In the genomic region with DNA sequence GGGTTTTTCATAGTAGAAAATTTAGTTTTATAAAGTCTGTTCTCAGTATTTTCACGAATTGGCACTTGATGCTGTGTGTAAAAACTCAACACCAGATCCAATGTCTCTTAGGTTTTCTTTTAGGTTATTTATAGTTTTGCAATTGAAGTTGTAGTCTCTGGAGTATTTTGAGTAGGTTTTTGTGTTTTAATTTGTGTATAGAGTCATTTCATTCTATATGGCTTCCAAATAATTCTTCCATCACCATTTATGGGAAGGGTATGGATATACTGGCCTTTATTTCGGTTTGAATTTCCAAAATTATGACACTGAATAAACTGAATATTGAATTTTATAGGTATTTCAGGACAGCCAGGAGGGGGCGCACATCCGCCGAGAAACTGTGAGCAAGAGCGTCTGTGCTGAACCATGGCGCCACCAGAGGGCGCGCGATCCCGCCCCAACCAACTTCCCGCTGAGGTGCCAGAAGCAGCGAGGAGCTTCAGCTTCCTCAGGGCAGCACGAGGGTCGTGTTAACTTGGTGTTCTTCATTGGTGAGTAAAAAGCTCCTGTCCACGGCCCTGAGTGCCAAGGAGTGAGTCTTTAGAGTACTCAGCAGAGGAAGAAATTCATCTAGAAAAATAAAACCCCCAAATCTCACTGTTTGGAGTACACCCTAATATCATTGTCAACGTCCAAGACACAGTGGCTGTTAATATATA, we compare ENCODE assay signal across 8 cellular contexts.
DNase-seq lines count a peak whose midpoint lies in the region; FAIRE-seq and TF ChIP-seq lines count a peak whose summit lies in the region.
"Not testable (repeated sequence)": the region's sequence is repeated elsewhere in the genome, so short reads cannot be mapped to it uniquely, and the experiment has no call there.

No MANE protein-coding gene starts in this region.

- H3K4me2 ChIP-seq in keratinocyte (ENCODE audit: control insufficient read depth, extremely low read depth, insufficient read depth, low read depth, low read length), result not testable (repeated sequence)

- dilution Hi-C loops in keratinocyte (cut with MboI; ENCODE audit: extremely low pct_ligation_motif_present, low sequenced_read_pairs), result not testable (repeated sequence)

- not testable (repeated sequence) for H3K9ac ChIP-seq in keratinocyte (ENCODE audit: control insufficient read depth, extremely low read depth, insufficient read depth, low read length)

- not testable (repeated sequence) for H3K4me1 Mint-ChIP-seq in T-helper 2 cell treated with Interferon-gamma antibody and Interleukin-4, amounts not matched to agents 5 μg/mL and 100 μg/mL, for 36 hours (ENCODE audit: low read depth); activated T-helper 2 cell treated with anti-CD3 and anti-CD28 coated beads, Interferon-gamma antibody, Interleukin-2, Interleukin-4, amounts not matched to agents 10 μg/mL and 5 μg/mL and 100 μg/mL, durations not matched to agents 14 hours and 24 hours and 36 hours (ENCODE audit: low read depth)

- H4K20me1 ChIP-seq in keratinocyte (ENCODE audit: control insufficient read depth, extremely low read depth, insufficient read depth, low read length), result not testable (repeated sequence)

- H3K36me3 Mint-ChIP-seq in T-helper 2 cell treated with Interferon-gamma antibody and Interleukin-4, amounts not matched to agents 5 μg/mL and 100 μg/mL, for 36 hours (ENCODE audit: low read depth); activated T-helper 2 cell treated with anti-CD3 and anti-CD28 coated beads, Interferon-gamma antibody, Interleukin-2, Interleukin-4, amounts not matched to agents 10 μg/mL and 5 μg/mL and 100 μg/mL, durations not matched to agents 14 hours and 24 hours and 36 hours (ENCODE audit: low read depth): not testable (repeated sequence)

- H3K27me3 ChIP-seq in HL-60 (ENCODE audit: insufficient read depth, poor library complexity, severe bottlenecking); effector memory CD4-positive, alpha-beta T cell (replicated peaks; ENCODE audit: control insufficient read depth, insufficient read depth, low read length, poor library complexity, severe bottlenecking); keratinocyte (ENCODE audit: control insufficient read depth, extremely low read depth, insufficient read depth, low read length): not testable (repeated sequence)

- not testable (repeated sequence) for H3K9me1 ChIP-seq in keratinocyte (ENCODE audit: control insufficient read depth, extremely low read depth, insufficient read depth, low read length)

- not testable (repeated sequence) for H3K79me2 ChIP-seq in keratinocyte (ENCODE audit: control insufficient read depth, insufficient read depth, low read length)

- intact Hi-C loops in activated T-helper 2 cell treated with anti-CD3 and anti-CD28 coated beads, Interferon-gamma antibody, Interleukin-2, Interleukin-4, amounts not matched to agents 10 μg/mL and 5 μg/mL and 100 μg/mL, durations not matched to agents 14 hours and 24 hours and 36 hours (cut with micrococcal nuclease); posterior vena cava (cut with DNase I): not testable (repeated sequence)

- H3K4me3 Mint-ChIP-seq in T-helper 2 cell treated with Interferon-gamma antibody and Interleukin-4, amounts not matched to agents 5 μg/mL and 100 μg/mL, for 36 hours; activated T-helper 2 cell treated with anti-CD3 and anti-CD28 coated beads, Interferon-gamma antibody, Interleukin-2, Interleukin-4, amounts not matched to agents 10 μg/mL and 5 μg/mL and 100 μg/mL, durations not matched to agents 14 hours and 24 hours and 36 hours (ENCODE audit: low read depth): not testable (repeated sequence)

- not testable (repeated sequence) for H3K27ac Mint-ChIP-seq in T-helper 2 cell treated with Interferon-gamma antibody and Interleukin-4, amounts not matched to agents 5 μg/mL and 100 μg/mL, for 36 hours; activated T-helper 2 cell treated with anti-CD3 and anti-CD28 coated beads, Interferon-gamma antibody, Interleukin-2, Interleukin-4, amounts not matched to agents 10 μg/mL and 5 μg/mL and 100 μg/mL, durations not matched to agents 14 hours and 24 hours and 36 hours

- not testable (repeated sequence) for FAIRE-seq in keratinocyte (lab: Jason Lieb, UNC)

- H2AFZ ChIP-seq in keratinocyte (ENCODE audit: control insufficient read depth, low read length), result not testable (repeated sequence)

- H3K27me3 Mint-ChIP-seq in T-helper 2 cell treated with Interferon-gamma antibody and Interleukin-4, amounts not matched to agents 5 μg/mL and 100 μg/mL, for 36 hours (ENCODE audit: low read depth); activated T-helper 2 cell treated with anti-CD3 and anti-CD28 coated beads, Interferon-gamma antibody, Interleukin-2, Interleukin-4, amounts not matched to agents 10 μg/mL and 5 μg/mL and 100 μg/mL, durations not matched to agents 14 hours and 24 hours and 36 hours (ENCODE audit: low read depth): not testable (repeated sequence)

- not testable (repeated sequence) for H3K36me3 ChIP-seq in effector memory CD4-positive, alpha-beta T cell (ENCODE audit: control insufficient read depth, insufficient read depth, low read length); keratinocyte (ENCODE audit: control insufficient read depth in 2 of 2, extremely low read depth in 1 of 2, insufficient read depth in 2 of 2, low read length in 2 of 2)

- not testable (repeated sequence) for H3K4me1 ChIP-seq in effector memory CD4-positive, alpha-beta T cell (ENCODE audit: control insufficient read depth, insufficient read depth, low read length, poor library complexity, severe bottlenecking); keratinocyte (ENCODE audit: control insufficient read depth, extremely low read depth, insufficient read depth, low read length)

- TF ChIP-seq CTCF in HL-60 (IDR thresholded peaks at IDR 0.05; ENCODE audit: insufficient read depth, low read length), result not testable (repeated sequence)
- TF ChIP-seq CTCF in keratinocyte (optimal IDR thresholded peaks at IDR 0.05 in 1 of 3, IDR thresholded peaks at IDR 0.05 in 1 of 3, conservative IDR thresholded peaks at IDR 0.05 in 1 of 3; ENCODE audit: extremely low read depth in 1 of 3, insufficient read depth in 2 of 3, low read length in 3 of 3), result peak in 2 of 3 experiments; percentile 48 to 49

- H3K9me3 Mint-ChIP-seq in T-helper 2 cell treated with Interferon-gamma antibody and Interleukin-4, amounts not matched to agents 5 μg/mL and 100 μg/mL, for 36 hours; activated T-helper 2 cell treated with anti-CD3 and anti-CD28 coated beads, Interferon-gamma antibody, Interleukin-2, Interleukin-4, amounts not matched to agents 10 μg/mL and 5 μg/mL and 100 μg/mL, durations not matched to agents 14 hours and 24 hours and 36 hours: not testable (repeated sequence)

- not testable (repeated sequence) for H3K27ac ChIP-seq in HL-60 (replicated peaks); effector memory CD4-positive, alpha-beta T cell (ENCODE audit: insufficient read depth, low read length, poor library complexity, severe bottlenecking); keratinocyte (ENCODE audit: control insufficient read depth, insufficient read depth, low read length)

- H3K9me3 ChIP-seq in effector memory CD4-positive, alpha-beta T cell (ENCODE audit: control insufficient read depth, low read length); keratinocyte (ENCODE audit: control insufficient read depth, low read depth, low read length): not testable (repeated sequence)

- peak; percentile 46 for DNase-seq in CD1c-positive myeloid dendritic cell (ENCODE audit: extremely low spot score)
- peak; percentile 26 to 59 for DNase-seq in HL-60 (ENCODE audit: low read depth in 1 of 2, low spot score in 1 of 2)
- DNase-seq in T-helper 2 cell treated with Interferon-gamma antibody and Interleukin-4, amounts not matched to agents 5 μg/mL and 100 μg/mL, for 36 hours (ENCODE audit: low spot score), result peak; percentile 64
- DNase-seq in activated T-helper 2 cell treated with anti-CD3 and anti-CD28 coated beads, Interferon-gamma antibody, Interleukin-2, Interleukin-4, amounts not matched to agents 10 μg/mL and 5 μg/mL and 100 μg/mL, durations not matched to agents 14 hours and 24 hours and 36 hours (ENCODE audit: low spot score), result peak; percentile 64
- peak; percentile 28 to 70 (median 31) for DNase-seq in effector memory CD4-positive, alpha-beta T cell
- not testable (repeated sequence) for DNase-seq in keratinocyte (ENCODE audit: low read depth, low spot score)
- peak; percentile 90 for DNase-seq in posterior vena cava (ENCODE audit: low spot score)
- peak; percentile 42 to 46 for DNase-seq in stimulated activated CD8-positive, alpha-beta memory T cell treated with anti-CD3 and anti-CD28 coated beads, Interleukin-2, amount 100 ng/mL, for 1 hour (ENCODE audit: low read depth in 2 of 2)

- not testable (repeated sequence) for H3K4me3 ChIP-seq in HL-60 (replicated peaks; ENCODE audit: insufficient read depth, low read length); effector memory CD4-positive, alpha-beta T cell (ENCODE audit: insufficient read depth, low read depth, low read length, poor library complexity, severe bottlenecking); keratinocyte (ENCODE audit: control insufficient read depth in 2 of 3, extremely low read depth in 1 of 3, insufficient read depth in 2 of 3, low read depth in 1 of 3, low read length in 3 of 3)
